In the genomic region with DNA sequence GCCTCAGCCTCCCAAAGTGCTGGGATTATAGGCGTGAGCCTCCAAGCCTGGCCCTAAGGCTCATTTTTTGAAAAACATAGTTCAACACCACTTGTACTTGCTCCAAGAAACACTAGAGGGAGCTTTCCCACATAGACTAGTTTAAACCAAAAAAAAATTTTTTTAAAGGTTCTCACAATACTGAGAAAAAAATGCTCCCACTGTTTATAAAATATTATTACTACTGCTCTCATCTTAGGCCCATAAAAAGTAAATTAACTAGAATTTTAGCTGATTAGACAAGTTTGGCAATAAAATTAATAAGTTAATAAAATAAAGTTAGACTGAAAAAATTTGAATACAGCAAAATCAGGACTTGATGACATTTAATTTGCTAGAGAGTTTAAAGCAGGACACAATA, we compare ENCODE assay signal across 8 cellular contexts.
DNase-seq lines count a peak whose midpoint lies in the region; ATAC-seq and TF ChIP-seq lines count a peak whose summit lies in the region.

No MANE protein-coding gene starts in this region.

- H2AFZ ChIP-seq in OCI-LY3 (ENCODE audit: low read depth, low read length), result no peak overlapping the region
- H2AFZ ChIP-seq in mesenchymal stem cell (ENCODE audit: low read depth, low read length), result no peak overlapping the region

- H3K4me3 ChIP-seq in OCI-LY3 (ENCODE audit: low read length), result no peak overlapping the region
- H3K4me3 ChIP-seq in mesenchymal stem cell (ENCODE audit: insufficient read depth in 1 of 2, low read depth in 1 of 2, low read length in 2 of 2), result no peak overlapping the region

- no peak overlapping the region for H3K4me2 ChIP-seq in OCI-LY3 (ENCODE audit: low read length)
- no peak overlapping the region for H3K4me2 ChIP-seq in mesenchymal stem cell (ENCODE audit: low read length, poor library complexity, severe bottlenecking)

- TF ChIP-seq CTCF in OCI-LY3 (IDR thresholded peaks at IDR 0.05; ENCODE audit: low read depth, low read length), result peak; percentile 69

- WGBS in mesenchymal stem cell, result 68% methylated on average over 1 of the region's 1 CpG

- H2BK5ac ChIP-seq in mesenchymal stem cell (ENCODE audit: low read depth, low read length, poor library complexity, severe bottlenecking), result no peak overlapping the region

- H3K27ac ChIP-seq in OCI-LY3 (ENCODE audit: low read length) (no peak overlapping the region), mesenchymal stem cell (ENCODE audit: low read length, poor library complexity, severe bottlenecking) (no peak overlapping the region)

- H3K23ac ChIP-seq in mesenchymal stem cell (ENCODE audit: low read length in 2 of 2), result no peak overlapping the region

- H3K36me3 ChIP-seq in OCI-LY3 (replicated peaks; ENCODE audit: low read depth, low read length), result no peaks in the 10 kb centered on the region
- H3K36me3 ChIP-seq in mesenchymal stem cell (ENCODE audit: control insufficient read depth in 1 of 2, insufficient read depth in 2 of 2, low read depth in 1 of 2, low read length in 2 of 2), result no peaks in the 10 kb centered on the region

- no peak overlapping the region for H2AK5ac ChIP-seq in mesenchymal stem cell (ENCODE audit: low read length, severe bottlenecking)

- H3K4me1 ChIP-seq in OCI-LY3 (ENCODE audit: low read length), result peaks cover 20% of the 10 kb centered on the region
- H3K4me1 ChIP-seq in mesenchymal stem cell (ENCODE audit: control insufficient read depth, insufficient read depth, low read depth, low read length), result peaks cover 3% of the 10 kb centered on the region

- H2BK12ac ChIP-seq in mesenchymal stem cell (ENCODE audit: low read length in 2 of 2), result no peak overlapping the region

- H2BK120ac ChIP-seq in mesenchymal stem cell (ENCODE audit: low read depth, low read length), result no peak overlapping the region

- H3K9me3 ChIP-seq in OCI-LY3 (ENCODE audit: insufficient read depth, low read length), result no peaks in the 10 kb centered on the region
- H3K9me3 ChIP-seq in mesenchymal stem cell (ENCODE audit: control insufficient read depth, low read length), result no peaks in the 10 kb centered on the region

- H3K18ac ChIP-seq in mesenchymal stem cell (ENCODE audit: low read depth in 1 of 2, low read length in 2 of 2), result no peak overlapping the region

- no peak overlapping the region for H4K8ac ChIP-seq in mesenchymal stem cell (ENCODE audit: low read length)

- no peak overlapping the region for H4K91ac ChIP-seq in mesenchymal stem cell (ENCODE audit: low read length)

- H3K27me3 ChIP-seq in OCI-LY3 (ENCODE audit: low read depth, low read length), result no peaks in the 10 kb centered on the region
- no peaks in the 10 kb centered on the region for H3K27me3 ChIP-seq in mesenchymal stem cell (ENCODE audit: control insufficient read depth in 1 of 2, insufficient read depth in 1 of 2, low read length in 2 of 2)

- H4K20me1 ChIP-seq in OCI-LY3 (ENCODE audit: insufficient read depth, low read length), result no peaks in the 10 kb centered on the region

- H2BK15ac ChIP-seq in mesenchymal stem cell (ENCODE audit: low read depth, poor library complexity, severe bottlenecking), result no peak overlapping the region

- H3K4ac ChIP-seq in mesenchymal stem cell (ENCODE audit: low read depth in 1 of 2, low read length in 2 of 2), result no peak overlapping the region

- H3K79me2 ChIP-seq in OCI-LY3 (ENCODE audit: low read length), result no peaks in the 10 kb centered on the region

- H3K14ac ChIP-seq in mesenchymal stem cell (ENCODE audit: low read length in 2 of 2), result no peak overlapping the region

- ATAC-seq in GM19463 (IDR thresholded peaks at IDR 0.05; ENCODE audit: unreplicated experiment) (peak; percentile 73), HG03457 (IDR thresholded peaks at IDR 0.05; ENCODE audit: unreplicated experiment) (peak; percentile 76)

- intact Hi-C loops in posterior cingulate gyrus (cut with DNase I), result loop anchor here (2.0 to 5.0 kb wide), 2 partner anchors 110 to 176 kb away; a partner anchor contains a TSS

- peaks cover 4% of the 10 kb centered on the region for H3K79me1 ChIP-seq in mesenchymal stem cell (replicated peaks; ENCODE audit: low read length, poor library complexity, severe bottlenecking)

- DNase-seq in EL (peak; percentile 57), dermis blood vessel endothelial cell (peak; percentile 72), mesenchymal stem cell (peak; percentile 59), posterior cingulate gyrus (no peak)
- no peak for DNase-seq in activated naive CD4-positive, alpha-beta T cell (lab: John Stamatoyannopoulos, UW)

- H3K9ac ChIP-seq in OCI-LY3 (ENCODE audit: low read length) (no peak overlapping the region), mesenchymal stem cell (ENCODE audit: low read length) (peak overlapping the region; percentile 57)

Comparison
In these comparisons a context has a peak if more than half of its experiments do, and no peak if none do; other contexts are left out.
1. DNase-seq: peak in EL (single experiment), dermis blood vessel endothelial cell (single experiment) and mesenchymal stem cell (single experiment); none in posterior cingulate gyrus (0 of 10) and activated naive CD4-positive, alpha-beta T cell (0 of 4).